Comparison of ENCODE assay signal across 26 cellular contexts in genomic region chr19:28871099-28871725, GRCh38.
"Had no signal": no experiment of that assay in that cellular context is flagged by ENCODE, and none has a peak within 500 bp of the region (broad histone marks: within the 10 kb centered on the region; RNA-seq: fewer than 3 reads in every experiment).

No MANE protein-coding gene starts in this region.

- H3K4me2 ChIP-seq: hepatocyte, neural progenitor cell had no signal

- ATAC-seq: gastrocnemius medialis; left lobe of liver; mucosa of descending colon; right cardiac atrium; stimulated activated naive B cell treated with anti-CD40 and anti-IgM and Interleukin-4, amounts not matched to agents 10 μg/mL and 1 μg/mL and 100 μg/mL, for 72 hours had no signal

- H2AFZ ChIP-seq: hepatocyte, neural progenitor cell had no signal

- H3K27ac ChIP-seq: dorsolateral prefrontal cortex, gastrocnemius medialis, heart left ventricle, hepatocyte, neural progenitor cell, prostate gland, skin epidermis, spleen, stomach, thyroid gland, uterus had no signal

- H3K9me3 ChIP-seq: gastrocnemius medialis, heart left ventricle, mucosa of descending colon, prostate gland, stomach, thyroid gland, uterus had no signal

- H3K27me3 Mint-ChIP-seq: naive B cell had no signal

- DNase-seq: dorsolateral prefrontal cortex; effector CD4-positive, alpha-beta T cell; foreskin fibroblast; gastrocnemius medialis; heart left ventricle; kidney; mucosa of descending colon; naive B cell; nucleus accumbens; right cardiac atrium; spleen; stimulated activated CD4-positive, alpha-beta T cell treated with anti-CD3 and anti-CD28 coated beads, Interleukin-4, amount 100 ng/mL, for 4 hours; stimulated activated naive B cell treated with anti-CD40 and anti-IgM and Interleukin-4, amounts not matched to agents 10 μg/mL and 1 μg/mL and 100 μg/mL, for 72 hours; stomach; thyroid gland; uterus had no signal

- H3K9ac ChIP-seq: neural progenitor cell had no signal

- H3K9me3 Mint-ChIP-seq: mesothelial cell of epicardium, nephron, type B pancreatic cell had no signal

- H3K36me3 ChIP-seq: gastrocnemius medialis, heart left ventricle, neural progenitor cell, prostate gland, spleen, stomach, thyroid gland, uterus had no signal

- H3K4me3 Mint-ChIP-seq: memory B cell; mesothelial cell of epicardium; naive B cell; nephron; neural progenitor cell; stimulated activated naive B cell treated with anti-CD40 and anti-IgM and Interleukin-4, amounts not matched to agents 10 μg/mL and 1 μg/mL and 100 μg/mL, for 72 hours; type B pancreatic cell had no signal

- H3K27me3 ChIP-seq: gastrocnemius medialis, hepatocyte, neural progenitor cell, thyroid gland, uterus had no signal

- H3K4me3 ChIP-seq: dorsolateral prefrontal cortex, gastrocnemius medialis, heart left ventricle, hepatocyte, lung, mucosa of descending colon, neural progenitor cell, prostate gland, skin epidermis, spleen, stomach, thyroid gland, uterus had no signal

- H3K36me3 Mint-ChIP-seq: memory B cell; mesothelial cell of epicardium; naive B cell; neural progenitor cell; stimulated activated naive B cell treated with anti-CD40 and anti-IgM and Interleukin-4, amounts not matched to agents 10 μg/mL and 1 μg/mL and 100 μg/mL, for 72 hours; type B pancreatic cell had no signal

- H3K4me1 Mint-ChIP-seq: mesothelial cell of epicardium, naive B cell, nephron, neural progenitor cell had no signal

- H3K4me1 ChIP-seq: gastrocnemius medialis, neural progenitor cell, prostate gland, spleen, stomach, uterus had no signal

- H3K27ac Mint-ChIP-seq: memory B cell; mesothelial cell of epicardium; nephron; neural progenitor cell; stimulated activated naive B cell treated with anti-CD40 and anti-IgM and Interleukin-4, amounts not matched to agents 10 μg/mL and 1 μg/mL and 100 μg/mL, for 72 hours; type B pancreatic cell had no signal
